2 cellular contexts compared by ENCODE assay signal in genomic region chr17:18129041-18129502, GRCh38.
TF ChIP-seq lines count a peak whose summit lies in the region.

No MANE protein-coding gene starts in this region.

TF ChIP-seq in SK-N-SH treated with all-trans-retinoic acid at 6 μM for 48 hours, 23 proteins besides CTCF, POLR2A, EP300 and RAD21 (continued from another document):
- no peak for TF ChIP-seq TSHZ2 (CRISPR knock-in tag; IDR thresholded peaks at IDR 0.05)
- no peak for TF ChIP-seq OSR1 (CRISPR knock-in tag; IDR thresholded peaks at IDR 0.05)
- no peak for TF ChIP-seq RARB (CRISPR knock-in tag; IDR thresholded peaks at IDR 0.05)
- TF ChIP-seq ZFP30 (CRISPR knock-in tag; IDR thresholded peaks at IDR 0.05): no peak
TF ChIP-seq in SK-N-SH treated with all-trans-retinoic acid at 6 μM for 48 hours: peak in this region for 0.

TF ChIP-seq in SK-N-SH, 30 proteins besides CTCF, POLR2A, EP300 and RAD21 (continued from another document):
- TF ChIP-seq ZBTB33 (IDR thresholded peaks at IDR 0.05; ENCODE audit: borderline replicate concordance, low read depth) (no peak), TAF1 (IDR thresholded peaks at IDR 0.05; ENCODE audit: borderline replicate concordance, low read depth, low read length) (no peak), PBX3 (IDR thresholded peaks at IDR 0.05) (no peak)
